6 cellular contexts compared by ENCODE assay signal in genomic region chr11:65613091-65613928, GRCh38. TPM values are rescaled to one million over a fixed set of nuclear protein-coding genes. Genes with fewer than 3 reads are reported as not detected.
DNase-seq lines count a peak whose midpoint lies in the region; ATAC-seq and TF ChIP-seq lines count a peak whose summit lies in the region.

No MANE protein-coding gene starts in this region.

- H3K27me3 ChIP-seq in colonic mucosa (no peaks in the 10 kb centered on the region), trophoblast cell (ENCODE audit: insufficient read depth, low read length) (no peaks in the 10 kb centered on the region)

- H4K12ac ChIP-seq in trophoblast cell (ENCODE audit: low read depth, low read length), result peak overlapping the region; percentile 81

- H2BK5ac ChIP-seq in trophoblast cell (ENCODE audit: low read depth, low read length, poor library complexity), result peak overlapping the region; percentile 85

- H3K9ac ChIP-seq in colonic mucosa (ENCODE audit: low read depth in 2 of 2, low read length in 2 of 2), result peak overlapping the region; percentile 76 to 96
- peak overlapping the region; percentile 81 for H3K9ac ChIP-seq in trophoblast cell (ENCODE audit: low read length)

- peaks cover 3% of the 10 kb centered on the region for H3K36me3 ChIP-seq in colonic mucosa
- H3K36me3 ChIP-seq in trophoblast cell (ENCODE audit: control insufficient read depth in 1 of 2, insufficient read depth in 2 of 2, low read length in 2 of 2), result peaks cover 43 to 46% of the 10 kb centered on the region in 2 experiments

- intact Hi-C loops in colonic mucosa (cut with DNase I), result loop anchor here (5.0 kb wide), 1 partner anchor 71 kb away; no protein-coding TSS in a partner anchor

- H3K4me3 ChIP-seq in colonic mucosa (peak overlapping the region; percentile 90), trophoblast cell (ENCODE audit: low read depth, low read length) (peak overlapping the region; percentile 79)

- DNase-seq in DMS79 treated with DMSO at 0.1 percent for 48 hours (lab: John Stamatoyannopoulos, UW) (peak; percentile 20), DMS79 (lab: John Stamatoyannopoulos, UW) (no peak), colonic mucosa (peak; percentile 50), trophoblast cell (no peak), NCI-H1694 treated with DMSO at 0.1 percent for 48 hours (lab: John Stamatoyannopoulos, UW) (no peak)

- peak overlapping the region; percentile 78 for H2AFZ ChIP-seq in trophoblast cell (ENCODE audit: insufficient read depth, low read length, poor library complexity)

- H4K91ac ChIP-seq in trophoblast cell (ENCODE audit: low read depth, low read length), result peak overlapping the region; percentile 94

- peaks cover 25% of the 10 kb centered on the region for H3K79me2 ChIP-seq in trophoblast cell (ENCODE audit: control insufficient read depth, insufficient read depth, low read length, poor library complexity)

- peak overlapping the region; percentile 96 for H3K4ac ChIP-seq in trophoblast cell (ENCODE audit: low read depth, low read length)

- H2BK120ac ChIP-seq in trophoblast cell (ENCODE audit: insufficient read depth, low read length, poor library complexity), result peak overlapping the region; percentile 75

- H3K9me3 ChIP-seq in colonic mucosa (no peaks in the 10 kb centered on the region), trophoblast cell (ENCODE audit: insufficient read depth, low read depth, low read length) (peaks cover 2% of the 10 kb centered on the region)

- no peak overlapping the region for H3K23ac ChIP-seq in trophoblast cell (ENCODE audit: low read length)

- peak overlapping the region; percentile 91 for H3K14ac ChIP-seq in trophoblast cell (ENCODE audit: low read length)

- no peak for TF ChIP-seq CTCF in colonic mucosa (IDR thresholded peaks at IDR 0.05)

- no CpG with 5 or more reads among the region's 43 CpGs for WGBS in trophoblast cell (ENCODE audit: extremely low coverage, insufficient coverage, insufficient read length)

- H3K4me2 ChIP-seq in trophoblast cell (ENCODE audit: low read length), result peak overlapping the region; percentile 83

- ATAC-seq in HG03025 (IDR thresholded peaks at IDR 0.05; ENCODE audit: low FRiP score, unreplicated experiment), result no peak

- no peak overlapping the region for H2BK12ac ChIP-seq in trophoblast cell (ENCODE audit: low read length)

- H3K4me1 ChIP-seq in colonic mucosa, result peaks cover 36% of the 10 kb centered on the region
- peaks cover 28 to 33% of the 10 kb centered on the region in 2 experiments for H3K4me1 ChIP-seq in trophoblast cell (ENCODE audit: control insufficient read depth in 1 of 2, insufficient read depth in 2 of 2, low read length in 2 of 2)

- H2AK5ac ChIP-seq in trophoblast cell (ENCODE audit: low read length), result peak overlapping the region; percentile 96

- H3K27ac ChIP-seq in colonic mucosa (peak overlapping the region; percentile 98), trophoblast cell (ENCODE audit: low read depth, low read length) (peak overlapping the region; percentile 57)

- H3K79me1 ChIP-seq in trophoblast cell (ENCODE audit: low read length), result peaks cover 18% of the 10 kb centered on the region

- peak overlapping the region; percentile 95 for H3K18ac ChIP-seq in trophoblast cell (ENCODE audit: low read length)

- H4K8ac ChIP-seq in trophoblast cell (ENCODE audit: low read depth, low read length), result peak overlapping the region; percentile 90

RNA-seq across cellular contexts. Expression of gene MAP3K11, which starts 0.7 kb away (rescaled TPM):
- 100 to 1,000 TPM in 1 of 2 donors, 10 to 100 TPM in 1; 92.7 to 102 TPM for total RNA-seq in colonic mucosa
- 50.2 and 51.4 TPM in 2 replicates for polyA plus RNA-seq in trophoblast cell (2013)

RNA-seq across cellular contexts. Expression of gene PCNX3, which starts 2.3 kb away (rescaled TPM):
- 10 to 100 TPM; 41.5 to 72.4 TPM for total RNA-seq in colonic mucosa
- polyA plus RNA-seq in trophoblast cell (2013), result 26.5 TPM in 2 replicates

RNA-seq across cellular contexts. Expression of gene KCNK7, which starts 17.7 kb away (rescaled TPM):
- total RNA-seq in colonic mucosa, result under 1 TPM; 0.40 to 0.69 TPM
- 0.03 and 0.04 TPM in 2 replicates for polyA plus RNA-seq in trophoblast cell (2013)

RNA-seq across cellular contexts. Expression of gene SIPA1, which starts 24.6 kb away (rescaled TPM):
- total RNA-seq in colonic mucosa, result 10 to 100 TPM; 21.0 to 33.0 TPM
- polyA plus RNA-seq in trophoblast cell (2013), result 25.5 and 28.2 TPM in 2 replicates

RNA-seq across cellular contexts. Expression of gene EHBP1L1, which starts 37.5 kb away (rescaled TPM):
- total RNA-seq in colonic mucosa, result 10 to 100 TPM; 58.5 to 78.5 TPM
- 12.5 and 13.2 TPM in 2 replicates for polyA plus RNA-seq in trophoblast cell (2013)

Comparison
In these comparisons a context has a peak if more than half of its experiments do, and no peak if none do; other contexts are left out.
1. DNase-seq: peak in DMS79 treated with DMSO at 0.1 percent for 48 hours (single experiment) and colonic mucosa (single experiment); none in DMS79 (single experiment), trophoblast cell (0 of 2) and NCI-H1694 treated with DMSO at 0.1 percent for 48 hours (single experiment).